In the genomic region with DNA sequence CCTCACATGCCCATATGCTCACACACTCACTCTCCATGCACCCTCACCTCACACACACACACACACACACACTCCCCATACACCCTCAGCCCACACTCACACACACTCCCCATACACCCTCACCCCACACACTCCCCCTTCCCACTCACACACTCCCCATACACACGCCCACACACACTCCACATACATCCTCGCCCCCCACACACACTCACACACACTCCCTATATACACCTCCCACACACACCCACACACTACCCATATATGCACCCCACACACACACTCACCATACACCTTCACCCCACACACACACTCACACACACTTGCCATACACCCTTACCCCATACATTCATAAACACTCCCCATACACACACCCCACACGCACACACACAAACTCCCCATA, we compare ENCODE assay signal across 1 cellular context.
TF ChIP-seq lines count a peak whose summit lies in the region.

No MANE protein-coding gene starts in this region.

TF ChIP-seq in IMR-90, 13 proteins besides CTCF, POLR2A, EP300 and RAD21:
- TF ChIP-seq, protein P1, sequence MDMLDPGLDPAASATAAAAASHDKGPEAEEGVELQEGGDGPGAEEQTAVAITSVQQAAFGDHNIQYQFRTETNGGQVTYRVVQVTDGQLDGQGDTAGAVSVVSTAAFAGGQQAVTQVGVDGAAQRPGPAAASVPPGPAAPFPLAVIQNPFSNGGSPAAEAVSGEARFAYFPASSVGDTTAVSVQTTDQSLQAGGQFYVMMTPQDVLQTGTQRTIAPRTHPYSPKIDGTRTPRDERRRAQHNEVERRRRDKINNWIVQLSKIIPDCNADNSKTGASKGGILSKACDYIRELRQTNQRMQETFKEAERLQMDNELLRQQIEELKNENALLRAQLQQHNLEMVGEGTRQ (IDR thresholded peaks at IDR 0.05; ENCODE audit: low read depth, low read length) = no peak
- TF ChIP-seq CHD1 (IDR thresholded peaks at IDR 0.05; ENCODE audit: low read depth, low read length) (no peak), RFX5 (IDR thresholded peaks at IDR 0.05; ENCODE audit: low read depth, low read length) (no peak), FOS (IDR thresholded peaks at IDR 0.05; ENCODE audit: low read depth, low read length) (no peak), SMC3 (IDR thresholded peaks at IDR 0.05; ENCODE audit: low read depth, low read length) (no peak), MAZ (IDR thresholded peaks at IDR 0.05; ENCODE audit: borderline replicate concordance, low read depth, low read length) (no peak), RCOR1 (IDR thresholded peaks at IDR 0.05; ENCODE audit: insufficient replicate concordance, low read length) (no peak), MAFK (IDR thresholded peaks at IDR 0.05; ENCODE audit: low read depth, low read length) (no peak), BHLHE40 (IDR thresholded peaks at IDR 0.05; ENCODE audit: low read depth, low read length) (no peak), CEBPB (IDR thresholded peaks at IDR 0.05; ENCODE audit: low read depth, low read length) (no peak), NFE2L2 (IDR thresholded peaks at IDR 0.05; ENCODE audit: low read depth, low read length) (no peak), MXI1 (IDR thresholded peaks at IDR 0.05; ENCODE audit: borderline replicate concordance, low read depth, low read length) (no peak)
- TF ChIP-seq, protein P2, sequence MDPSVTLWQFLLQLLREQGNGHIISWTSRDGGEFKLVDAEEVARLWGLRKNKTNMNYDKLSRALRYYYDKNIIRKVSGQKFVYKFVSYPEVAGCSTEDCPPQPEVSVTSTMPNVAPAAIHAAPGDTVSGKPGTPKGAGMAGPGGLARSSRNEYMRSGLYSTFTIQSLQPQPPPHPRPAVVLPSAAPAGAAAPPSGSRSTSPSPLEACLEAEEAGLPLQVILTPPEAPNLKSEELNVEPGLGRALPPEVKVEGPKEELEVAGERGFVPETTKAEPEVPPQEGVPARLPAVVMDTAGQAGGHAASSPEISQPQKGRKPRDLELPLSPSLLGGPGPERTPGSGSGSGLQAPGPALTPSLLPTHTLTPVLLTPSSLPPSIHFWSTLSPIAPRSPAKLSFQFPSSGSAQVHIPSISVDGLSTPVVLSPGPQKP (IDR thresholded peaks at IDR 0.05; ENCODE audit: borderline replicate concordance, low read depth, low read length) = no peak
